In the genomic region with DNA sequence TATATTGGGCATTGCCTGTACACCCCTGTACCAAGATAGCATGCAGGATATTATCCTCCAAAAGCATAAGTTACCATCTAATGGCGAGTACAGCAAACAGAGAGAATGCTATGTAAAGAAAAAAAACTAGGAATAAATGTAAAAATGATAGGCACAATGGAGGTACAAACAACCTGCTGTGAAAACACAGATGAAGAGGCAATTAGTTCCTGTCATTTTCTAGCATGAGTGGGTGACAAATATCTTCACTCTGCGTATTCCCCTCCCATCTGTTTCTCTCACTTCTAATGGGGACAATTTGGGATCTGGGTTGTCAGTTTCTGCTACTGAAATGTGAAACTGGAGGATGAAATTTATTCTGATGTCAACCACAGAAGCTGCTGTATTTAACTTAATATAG, we compare ENCODE assay signal across 19 cellular contexts.
"Had no signal": no experiment of that assay in that cellular context is flagged by ENCODE, and none has a peak within 500 bp of the region (broad histone marks: within the 10 kb centered on the region; RNA-seq: fewer than 3 reads in every experiment).

No MANE protein-coding gene starts in this region.

- ATAC-seq: activated CD8-positive, alpha-beta memory T cell treated with anti-CD3 and anti-CD28 coated beads, Interleukin-2, amount 10 ng/mL, durations not matched to agents 7 days and 5 days; activated CD8-positive, alpha-beta T cell treated with anti-CD3 and anti-CD28 coated beads for 36 hours; activated naive CD8-positive, alpha-beta T cell treated with anti-CD3 and anti-CD28 coated beads, Interleukin-2, amount 50 U/mL, for 24 hours; gastrocnemius medialis; left colon; pancreas; right cardiac atrium; stimulated activated naive CD8-positive, alpha-beta T cell treated with anti-CD3 and anti-CD28 coated beads, Interleukin-15, Interleukin-2, amounts not matched to agents 100 U/mL and 50 U/mL, for 24 hours had no signal

- DNase-seq: activated CD4-positive, alpha-beta T cell treated with anti-CD3 and anti-CD28 coated beads, Interleukin-2, amount 10 ng/mL, durations not matched to agents 24 days and 14 days; activated CD8-positive, alpha-beta memory T cell treated with anti-CD3 and anti-CD28 coated beads, Interleukin-2, amount 10 ng/mL, durations not matched to agents 7 days and 5 days; activated CD8-positive, alpha-beta T cell treated with anti-CD3 and anti-CD28 coated beads for 36 hours; activated effector memory CD4-positive, alpha-beta T cell treated with anti-CD3 and anti-CD28 coated beads, Interleukin-2, amount 50 U/mL, for 16 hours; activated naive CD4-positive, alpha-beta T cell treated with anti-CD3 and anti-CD28 coated beads, Interleukin-2, amount 10 ng/mL, durations not matched to agents 7 days and 5 days; activated naive CD8-positive, alpha-beta T cell treated with anti-CD3 and anti-CD28 coated beads, Interleukin-2, amount 50 U/mL, for 24 hours; activated T-cell treated with anti-CD3 and anti-CD28 coated beads for 4 hours; cortex of kidney; endodermal cell; esophagus squamous epithelium; gastrocnemius medialis; hippocampal formation; left colon; pancreas; right cardiac atrium; stimulated activated CD4-positive, alpha-beta T cell treated with anti-CD3 and anti-CD28 coated beads, Interleukin-12 subunit alpha, Interleukin-12 subunit beta, amount 100 ng/mL, for 4 hours; stimulated activated CD4-positive, alpha-beta T cell treated with anti-CD3 and anti-CD28 coated beads, Interleukin-4, amount 100 ng/mL, for 4 hours; stimulated activated naive CD8-positive, alpha-beta T cell treated with anti-CD3 and anti-CD28 coated beads, Interleukin-15, Interleukin-2, amounts not matched to agents 100 U/mL and 50 U/mL, for 24 hours had no signal

- H3K27ac ChIP-seq: esophagus squamous epithelium, gastrocnemius medialis, pancreas, VCaP had no signal
